39 cellular contexts compared by ENCODE assay signal in genomic region chr10:84805149-84805548, GRCh38.
"Had no signal": no experiment of that assay in that cellular context is flagged by ENCODE, and none has a peak within 500 bp of the region (broad histone marks: within the 10 kb centered on the region; RNA-seq: fewer than 3 reads in every experiment).

No MANE protein-coding gene starts in this region.

- H3K4me1 ChIP-seq: adrenal gland, ascending aorta, body of pancreas, breast epithelium had no signal

- H3K36me3 ChIP-seq: adrenal gland, ascending aorta, brain microvascular endothelial cell, breast epithelium, cardiac muscle cell had no signal

- H3K9me3 Mint-ChIP-seq: activated naive CD4-positive, alpha-beta T cell treated with anti-CD3 and anti-CD28 coated beads for 36 hours; activated naive CD4-positive, alpha-beta T cell treated with anti-CD3 and anti-CD28 coated beads, Interleukin-2, amount 10 ng/mL, durations not matched to agents 7 days and 5 days; activated naive CD4-positive, alpha-beta T cell treated with anti-CD3 and anti-CD28 coated beads, Interleukin-2, amount 50 U/mL, for 24 hours; activated naive CD8-positive, alpha-beta T cell treated with anti-CD3 and anti-CD28 coated beads for 36 hours; activated naive CD8-positive, alpha-beta T cell treated with anti-CD3 and anti-CD28 coated beads, Interleukin-2, amount 10 ng/mL, durations not matched to agents 7 days and 5 days; activated T-helper 1 cell treated with anti-CD3 and anti-CD28 coated beads, Interleukin-12 subunit alpha, Interleukin-12 subunit beta, Interleukin-2, Interleukin-4 antibody, amounts not matched to agents 30 ng/mL and 10 ng/mL and 1 ng/mL, durations not matched to agents 14 hours and 24 hours and 36 hours; activated T-helper 17 cell treated with anti-CD3 and anti-CD28 coated beads, Interleukin-2, amount 50 U/mL, for 72 hours; activated T-helper 2 cell treated with anti-CD3 and anti-CD28 coated beads, Interferon-gamma antibody, Interleukin-2, Interleukin-4, amounts not matched to agents 10 μg/mL and 5 μg/mL and 100 μg/mL, durations not matched to agents 14 hours and 24 hours and 36 hours; central memory CD8-positive, alpha-beta T cell had no signal

- ATAC-seq: activated naive CD4-positive, alpha-beta T cell treated with anti-CD3 and anti-CD28 coated beads, Interleukin-2, amount 50 U/mL, for 72 hours; activated naive CD8-positive, alpha-beta T cell treated with anti-CD3 and anti-CD28 coated beads, Interleukin-2, amount 50 U/mL, for 24 hours; activated T-cell treated with anti-CD3 and anti-CD28 coated beads, Interleukin-2, amount 50 U/mL, for 4 hours; activated T-cell treated with anti-CD3 and anti-CD28 coated beads, Interleukin-2, amount 50 U/mL, for 72 hours; activated T-helper 17 cell treated with anti-CD3 and anti-CD28 coated beads, Interleukin-2, amount 50 U/mL, for 72 hours; body of pancreas had no signal

- H3K4me3 ChIP-seq: adrenal gland, ascending aorta, body of pancreas, breast epithelium, cardiac muscle cell had no signal

- H3K27me3 Mint-ChIP-seq: activated naive CD4-positive, alpha-beta T cell treated with anti-CD3 and anti-CD28 coated beads, Interleukin-2, amount 10 ng/mL, durations not matched to agents 7 days and 5 days; activated naive CD4-positive, alpha-beta T cell treated with anti-CD3 and anti-CD28 coated beads, Interleukin-2, amount 50 U/mL, for 24 hours; activated naive CD8-positive, alpha-beta T cell treated with anti-CD3 and anti-CD28 coated beads for 36 hours; activated naive CD8-positive, alpha-beta T cell treated with anti-CD3 and anti-CD28 coated beads, Interleukin-2, amount 10 ng/mL, durations not matched to agents 7 days and 5 days; activated naive CD8-positive, alpha-beta T cell treated with anti-CD3 and anti-CD28 coated beads, Interleukin-2, amount 50 U/mL, for 24 hours; brain; central memory CD8-positive, alpha-beta T cell had no signal

- H3K27ac ChIP-seq: adrenal gland, ascending aorta, body of pancreas, brain microvascular endothelial cell, breast epithelium, cardiac muscle cell had no signal

- H3K4me3 Mint-ChIP-seq: activated naive CD4-positive, alpha-beta T cell treated with anti-CD3 and anti-CD28 coated beads for 36 hours; activated naive CD4-positive, alpha-beta T cell treated with anti-CD3 and anti-CD28 coated beads, Interleukin-2, amount 10 ng/mL, durations not matched to agents 7 days and 5 days; activated naive CD4-positive, alpha-beta T cell treated with anti-CD3 and anti-CD28 coated beads, Interleukin-2, amount 50 U/mL, for 24 hours; activated naive CD8-positive, alpha-beta T cell; activated naive CD8-positive, alpha-beta T cell treated with anti-CD3 and anti-CD28 coated beads for 36 hours; activated naive CD8-positive, alpha-beta T cell treated with anti-CD3 and anti-CD28 coated beads, Interleukin-2, amount 10 ng/mL, durations not matched to agents 7 days and 5 days; activated naive CD8-positive, alpha-beta T cell treated with anti-CD3 and anti-CD28 coated beads, Interleukin-2, amount 50 U/mL, for 24 hours; activated T-cell treated with anti-CD3 and anti-CD28 coated beads, Interleukin-2, amount 50 U/mL, for 24 hours; activated T-cell treated with anti-CD3 and anti-CD28 coated beads, Interleukin-2, amount 50 U/mL, for 4 hours; activated T-cell treated with anti-CD3 and anti-CD28 coated beads, Interleukin-2, amount 50 U/mL, for 72 hours; activated T-helper 1 cell treated with anti-CD3 and anti-CD28 coated beads, Interleukin-12 subunit alpha, Interleukin-12 subunit beta, Interleukin-2, Interleukin-4 antibody, amounts not matched to agents 30 ng/mL and 10 ng/mL and 1 ng/mL, durations not matched to agents 14 hours and 24 hours and 36 hours; activated T-helper 17 cell treated with anti-CD3 and anti-CD28 coated beads, Interleukin-2, amount 50 U/mL, for 72 hours; brain; central memory CD8-positive, alpha-beta T cell had no signal

- H3K27me3 ChIP-seq: adrenal gland, ascending aorta, body of pancreas, brain microvascular endothelial cell, breast epithelium, cardiac muscle cell had no signal

- H3K36me3 Mint-ChIP-seq: activated naive CD4-positive, alpha-beta T cell treated with anti-CD3 and anti-CD28 coated beads, Interleukin-2, amount 10 ng/mL, durations not matched to agents 7 days and 5 days; activated naive CD4-positive, alpha-beta T cell treated with anti-CD3 and anti-CD28 coated beads, Interleukin-2, amount 50 U/mL, for 24 hours; activated naive CD4-positive, alpha-beta T cell treated with anti-CD3 and anti-CD28 coated beads, Interleukin-2, amount 50 U/mL, for 72 hours; activated naive CD8-positive, alpha-beta T cell; activated naive CD8-positive, alpha-beta T cell treated with anti-CD3 and anti-CD28 coated beads for 36 hours; activated naive CD8-positive, alpha-beta T cell treated with anti-CD3 and anti-CD28 coated beads, Interleukin-2, amount 10 ng/mL, durations not matched to agents 7 days and 5 days; brain had no signal

- H3K4me1 Mint-ChIP-seq: activated naive CD4-positive, alpha-beta T cell treated with anti-CD3 and anti-CD28 coated beads, Interleukin-2, amount 10 ng/mL, durations not matched to agents 7 days and 5 days; activated naive CD4-positive, alpha-beta T cell treated with anti-CD3 and anti-CD28 coated beads, Interleukin-2, amount 50 U/mL, for 24 hours; activated naive CD8-positive, alpha-beta T cell treated with anti-CD3 and anti-CD28 coated beads for 36 hours; activated naive CD8-positive, alpha-beta T cell treated with anti-CD3 and anti-CD28 coated beads, Interleukin-2, amount 10 ng/mL, durations not matched to agents 7 days and 5 days; activated naive CD8-positive, alpha-beta T cell treated with anti-CD3 and anti-CD28 coated beads, Interleukin-2, amount 50 U/mL, for 24 hours; activated T-helper 17 cell treated with anti-CD3 and anti-CD28 coated beads, Interleukin-2, amount 50 U/mL, for 72 hours; central memory CD8-positive, alpha-beta T cell had no signal

- FAIRE-seq: astrocyte, bronchial epithelial cell had no signal

- H3K27ac Mint-ChIP-seq: activated naive CD4-positive, alpha-beta T cell treated with anti-CD3 and anti-CD28 coated beads for 36 hours; activated naive CD4-positive, alpha-beta T cell treated with anti-CD3 and anti-CD28 coated beads, Interleukin-2, amount 10 ng/mL, durations not matched to agents 7 days and 5 days; activated naive CD4-positive, alpha-beta T cell treated with anti-CD3 and anti-CD28 coated beads, Interleukin-2, amount 50 U/mL, for 24 hours; activated naive CD4-positive, alpha-beta T cell treated with anti-CD3 and anti-CD28 coated beads, Interleukin-2, amount 50 U/mL, for 72 hours; activated naive CD8-positive, alpha-beta T cell; activated naive CD8-positive, alpha-beta T cell treated with anti-CD3 and anti-CD28 coated beads for 36 hours; activated naive CD8-positive, alpha-beta T cell treated with anti-CD3 and anti-CD28 coated beads, Interleukin-2, amount 10 ng/mL, durations not matched to agents 7 days and 5 days; activated naive CD8-positive, alpha-beta T cell treated with anti-CD3 and anti-CD28 coated beads, Interleukin-2, amount 50 U/mL, for 24 hours; activated T-cell treated with anti-CD3 and anti-CD28 coated beads, Interleukin-2, amount 50 U/mL, for 24 hours; activated T-cell treated with anti-CD3 and anti-CD28 coated beads, Interleukin-2, amount 50 U/mL, for 72 hours; activated T-helper 1 cell treated with anti-CD3 and anti-CD28 coated beads, Interleukin-12 subunit alpha, Interleukin-12 subunit beta, Interleukin-2, Interleukin-4 antibody, amounts not matched to agents 30 ng/mL and 10 ng/mL and 1 ng/mL, durations not matched to agents 14 hours and 24 hours and 36 hours; activated T-helper 17 cell treated with anti-CD3 and anti-CD28 coated beads, Interleukin-2, amount 50 U/mL, for 72 hours; activated T-helper 2 cell treated with anti-CD3 and anti-CD28 coated beads, Interferon-gamma antibody, Interleukin-2, Interleukin-4, amounts not matched to agents 10 μg/mL and 5 μg/mL and 100 μg/mL, durations not matched to agents 14 hours and 24 hours and 36 hours; brain had no signal

- H3K9me3 ChIP-seq: adrenal gland, ascending aorta, body of pancreas had no signal

- DNase-seq: activated effector memory CD4-positive, alpha-beta T cell treated with anti-CD3 and anti-CD28 coated beads, Interleukin-2, amount 50 U/mL, for 16 hours; activated effector memory CD4-positive, alpha-beta T cell treated with Interleukin-2 at 50 U/mL for 16 hours; activated gamma-delta T cell; activated gamma-delta T cell treated with Interleukin-2 at 50 U/mL for 16 hours; activated naive CD4-positive, alpha-beta T cell; activated naive CD4-positive, alpha-beta T cell treated with anti-CD3 and anti-CD28 coated beads for 36 hours; activated naive CD4-positive, alpha-beta T cell treated with anti-CD3 and anti-CD28 coated beads, Interleukin-2, amount 10 ng/mL, durations not matched to agents 7 days and 5 days; activated naive CD4-positive, alpha-beta T cell treated with anti-CD3 and anti-CD28 coated beads, Interleukin-2, amount 50 U/mL, for 16 hours; activated naive CD4-positive, alpha-beta T cell treated with Interleukin-2 at 50 U/mL for 16 hours; activated naive CD8-positive, alpha-beta T cell treated with anti-CD3 and anti-CD28 coated beads for 36 hours; activated naive CD8-positive, alpha-beta T cell treated with anti-CD3 and anti-CD28 coated beads, Interleukin-2, amount 10 ng/mL, durations not matched to agents 7 days and 5 days; activated naive CD8-positive, alpha-beta T cell treated with anti-CD3 and anti-CD28 coated beads, Interleukin-2, amount 50 U/mL, for 24 hours; activated T-cell treated with anti-CD3 and anti-CD28 coated beads, Interleukin-2, amount 50 U/mL, for 24 hours; activated T-cell treated with anti-CD3 and anti-CD28 coated beads, Interleukin-2, amount 50 U/mL, for 4 hours; activated T-cell treated with anti-CD3 and anti-CD28 coated beads, Interleukin-2, amount 50 U/mL, for 48 hours; activated T-cell treated with anti-CD3 and anti-CD28 coated beads, Interleukin-2, amount 50 U/mL, for 72 hours; adrenal gland; amniotic stem cell; amygdala; anterior cingulate cortex; aorta; body of pancreas; brain microvascular endothelial cell; caudate nucleus; central memory CD4-positive, alpha-beta T cell; cerebellar nuclear complex had no signal
